Comparison of ENCODE assay signal across 1 cellular context in genomic region chr12:52946797-52947547, GRCh38.
TF ChIP-seq lines count a peak whose summit lies in the region.

No MANE protein-coding gene starts in this region.

TF ChIP-seq in GM23338, 12 proteins besides CTCF, POLR2A, EP300 and RAD21 (continued from another document):
- no peak for TF ChIP-seq ZNF331 (CRISPR knock-in tag; IDR thresholded peaks at IDR 0.05; ENCODE audit: low read depth)
- TF ChIP-seq, protein P1, sequence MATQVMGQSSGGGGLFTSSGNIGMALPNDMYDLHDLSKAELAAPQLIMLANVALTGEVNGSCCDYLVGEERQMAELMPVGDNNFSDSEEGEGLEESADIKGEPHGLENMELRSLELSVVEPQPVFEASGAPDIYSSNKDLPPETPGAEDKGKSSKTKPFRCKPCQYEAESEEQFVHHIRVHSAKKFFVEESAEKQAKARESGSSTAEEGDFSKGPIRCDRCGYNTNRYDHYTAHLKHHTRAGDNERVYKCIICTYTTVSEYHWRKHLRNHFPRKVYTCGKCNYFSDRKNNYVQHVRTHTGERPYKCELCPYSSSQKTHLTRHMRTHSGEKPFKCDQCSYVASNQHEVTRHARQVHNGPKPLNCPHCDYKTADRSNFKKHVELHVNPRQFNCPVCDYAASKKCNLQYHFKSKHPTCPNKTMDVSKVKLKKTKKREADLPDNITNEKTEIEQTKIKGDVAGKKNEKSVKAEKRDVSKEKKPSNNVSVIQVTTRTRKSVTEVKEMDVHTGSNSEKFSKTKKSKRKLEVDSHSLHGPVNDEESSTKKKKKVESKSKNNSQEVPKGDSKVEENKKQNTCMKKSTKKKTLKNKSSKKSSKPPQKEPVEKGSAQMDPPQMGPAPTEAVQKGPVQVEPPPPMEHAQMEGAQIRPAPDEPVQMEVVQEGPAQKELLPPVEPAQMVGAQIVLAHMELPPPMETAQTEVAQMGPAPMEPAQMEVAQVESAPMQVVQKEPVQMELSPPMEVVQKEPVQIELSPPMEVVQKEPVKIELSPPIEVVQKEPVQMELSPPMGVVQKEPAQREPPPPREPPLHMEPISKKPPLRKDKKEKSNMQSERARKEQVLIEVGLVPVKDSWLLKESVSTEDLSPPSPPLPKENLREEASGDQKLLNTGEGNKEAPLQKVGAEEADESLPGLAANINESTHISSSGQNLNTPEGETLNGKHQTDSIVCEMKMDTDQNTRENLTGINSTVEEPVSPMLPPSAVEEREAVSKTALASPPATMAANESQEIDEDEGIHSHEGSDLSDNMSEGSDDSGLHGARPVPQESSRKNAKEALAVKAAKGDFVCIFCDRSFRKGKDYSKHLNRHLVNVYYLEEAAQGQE (IDR thresholded peaks at IDR 0.05; ENCODE audit: unreplicated experiment): no peak
- TF ChIP-seq, protein P2, sequence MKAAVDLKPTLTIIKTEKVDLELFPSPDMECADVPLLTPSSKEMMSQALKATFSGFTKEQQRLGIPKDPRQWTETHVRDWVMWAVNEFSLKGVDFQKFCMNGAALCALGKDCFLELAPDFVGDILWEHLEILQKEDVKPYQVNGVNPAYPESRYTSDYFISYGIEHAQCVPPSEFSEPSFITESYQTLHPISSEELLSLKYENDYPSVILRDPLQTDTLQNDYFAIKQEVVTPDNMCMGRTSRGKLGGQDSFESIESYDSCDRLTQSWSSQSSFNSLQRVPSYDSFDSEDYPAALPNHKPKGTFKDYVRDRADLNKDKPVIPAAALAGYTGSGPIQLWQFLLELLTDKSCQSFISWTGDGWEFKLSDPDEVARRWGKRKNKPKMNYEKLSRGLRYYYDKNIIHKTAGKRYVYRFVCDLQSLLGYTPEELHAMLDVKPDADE (IDR thresholded peaks at IDR 0.05): no peak
- TF ChIP-seq, protein P3, sequence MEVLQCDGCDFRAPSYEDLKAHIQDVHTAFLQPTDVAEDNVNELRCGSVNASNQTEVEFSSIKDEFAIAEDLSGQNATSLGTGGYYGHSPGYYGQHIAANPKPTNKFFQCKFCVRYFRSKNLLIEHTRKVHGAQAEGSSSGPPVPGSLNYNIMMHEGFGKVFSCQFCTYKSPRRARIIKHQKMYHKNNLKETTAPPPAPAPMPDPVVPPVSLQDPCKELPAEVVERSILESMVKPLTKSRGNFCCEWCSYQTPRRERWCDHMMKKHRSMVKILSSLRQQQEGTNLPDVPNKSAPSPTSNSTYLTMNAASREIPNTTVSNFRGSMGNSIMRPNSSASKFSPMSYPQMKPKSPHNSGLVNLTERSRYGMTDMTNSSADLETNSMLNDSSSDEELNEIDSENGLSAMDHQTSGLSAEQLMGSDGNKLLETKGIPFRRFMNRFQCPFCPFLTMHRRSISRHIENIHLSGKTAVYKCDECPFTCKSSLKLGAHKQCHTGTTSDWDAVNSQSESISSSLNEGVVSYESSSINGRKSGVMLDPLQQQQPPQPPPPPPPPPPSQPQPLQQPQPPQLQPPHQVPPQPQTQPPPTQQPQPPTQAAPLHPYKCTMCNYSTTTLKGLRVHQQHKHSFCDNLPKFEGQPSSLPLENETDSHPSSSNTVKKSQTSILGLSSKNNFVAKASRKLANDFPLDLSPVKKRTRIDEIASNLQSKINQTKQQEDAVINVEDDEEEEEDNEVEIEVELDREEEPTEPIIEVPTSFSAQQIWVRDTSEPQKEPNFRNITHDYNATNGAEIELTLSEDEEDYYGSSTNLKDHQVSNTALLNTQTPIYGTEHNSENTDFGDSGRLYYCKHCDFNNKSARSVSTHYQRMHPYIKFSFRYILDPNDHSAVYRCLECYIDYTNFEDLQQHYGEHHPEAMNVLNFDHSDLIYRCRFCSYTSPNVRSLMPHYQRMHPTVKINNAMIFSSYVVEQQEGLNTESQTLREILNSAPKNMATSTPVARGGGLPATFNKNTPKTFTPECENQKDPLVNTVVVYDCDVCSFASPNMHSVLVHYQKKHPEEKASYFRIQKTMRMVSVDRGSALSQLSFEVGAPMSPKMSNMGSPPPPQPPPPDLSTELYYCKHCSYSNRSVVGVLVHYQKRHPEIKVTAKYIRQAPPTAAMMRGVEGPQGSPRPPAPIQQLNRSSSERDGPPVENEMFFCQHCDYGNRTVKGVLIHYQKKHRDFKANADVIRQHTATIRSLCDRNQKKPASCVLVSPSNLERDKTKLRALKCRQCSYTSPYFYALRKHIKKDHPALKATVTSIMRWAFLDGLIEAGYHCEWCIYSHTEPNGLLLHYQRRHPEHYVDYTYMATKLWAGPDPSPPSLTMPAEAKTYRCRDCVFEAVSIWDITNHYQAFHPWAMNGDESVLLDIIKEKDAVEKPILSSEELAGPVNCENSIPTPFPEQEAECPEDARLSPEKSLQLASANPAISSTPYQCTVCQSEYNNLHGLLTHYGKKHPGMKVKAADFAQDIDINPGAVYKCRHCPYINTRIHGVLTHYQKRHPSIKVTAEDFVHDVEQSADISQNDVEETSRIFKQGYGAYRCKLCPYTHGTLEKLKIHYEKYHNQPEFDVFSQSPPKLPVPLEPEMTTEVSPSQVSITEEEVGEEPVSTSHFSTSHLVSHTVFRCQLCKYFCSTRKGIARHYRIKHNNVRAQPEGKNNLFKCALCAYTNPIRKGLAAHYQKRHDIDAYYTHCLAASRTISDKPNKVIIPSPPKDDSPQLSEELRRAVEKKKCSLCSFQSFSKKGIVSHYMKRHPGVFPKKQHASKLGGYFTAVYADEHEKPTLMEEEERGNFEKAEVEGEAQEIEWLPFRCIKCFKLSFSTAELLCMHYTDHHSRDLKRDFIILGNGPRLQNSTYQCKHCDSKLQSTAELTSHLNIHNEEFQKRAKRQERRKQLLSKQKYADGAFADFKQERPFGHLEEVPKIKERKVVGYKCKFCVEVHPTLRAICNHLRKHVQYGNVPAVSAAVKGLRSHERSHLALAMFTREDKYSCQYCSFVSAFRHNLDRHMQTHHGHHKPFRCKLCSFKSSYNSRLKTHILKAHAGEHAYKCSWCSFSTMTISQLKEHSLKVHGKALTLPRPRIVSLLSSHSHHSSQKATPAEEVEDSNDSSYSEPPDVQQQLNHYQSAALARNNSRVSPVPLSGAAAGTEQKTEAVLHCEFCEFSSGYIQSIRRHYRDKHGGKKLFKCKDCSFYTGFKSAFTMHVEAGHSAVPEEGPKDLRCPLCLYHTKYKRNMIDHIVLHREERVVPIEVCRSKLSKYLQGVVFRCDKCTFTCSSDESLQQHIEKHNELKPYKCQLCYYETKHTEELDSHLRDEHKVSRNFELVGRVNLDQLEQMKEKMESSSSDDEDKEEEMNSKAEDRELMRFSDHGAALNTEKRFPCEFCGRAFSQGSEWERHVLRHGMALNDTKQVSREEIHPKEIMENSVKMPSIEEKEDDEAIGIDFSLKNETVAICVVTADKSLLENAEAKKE (CRISPR knock-in tag; IDR thresholded peaks at IDR 0.05): no peak
